In genomic region chr5:7878381-7878873, GRCh38 we compare ENCODE assay signal across 8 cellular contexts. TPM values are rescaled to one million over a fixed set of nuclear protein-coding genes. Genes with fewer than 3 reads are reported as not detected.
DNase-seq lines count a peak whose midpoint lies in the region; ATAC-seq and TF ChIP-seq lines count a peak whose summit lies in the region.

No MANE protein-coding gene starts in this region.

- H3K4me3 Mint-ChIP-seq in Calu3 (ENCODE audit: low read depth, unreplicated experiment), result no peak overlapping the region

- no TSS peak for BruUV-seq in Calu3 (replicated peaks; lab: Mats Ljungman, UMichigan)

- H3K27ac ChIP-seq in cingulate gyrus (ENCODE audit: low read depth, low read length), result peak overlapping the region; percentile 58
- H3K27ac ChIP-seq in testis, result no peak overlapping the region

- peaks cover 31% of the 10 kb centered on the region for H3K36me3 Mint-ChIP-seq in Calu3 (ENCODE audit: insufficient read depth, unreplicated experiment)

- no peak overlapping the region for H3K27ac Mint-ChIP-seq in Calu3 (ENCODE audit: unreplicated experiment)

- intact Hi-C loops in Calu3 (cut with micrococcal nuclease; ENCODE audit: unreplicated experiment), result no loop called here
- intact Hi-C loops in testis (cut with DNase I; ENCODE audit: low total_unique reads), result no loop called here

- H3K9me3 Mint-ChIP-seq in Calu3 (ENCODE audit: low read depth, unreplicated experiment), result no peaks in the 10 kb centered on the region

- H3K27me3 ChIP-seq in testis, result no peaks in the 10 kb centered on the region

- H3K4me1 Mint-ChIP-seq in Calu3 (ENCODE audit: low read depth, unreplicated experiment), result peaks cover 37% of the 10 kb centered on the region

- H3K4me1 ChIP-seq in testis, result no peaks in the 10 kb centered on the region

- CTCF ChIA-PET in Calu3 (lab: Charles Lee), result interaction anchor here (0.5 to 0.7 kb wide), 2 partner anchors 18 to 23 kb away, joined by 3 read pairs; no protein-coding TSS in a partner anchor

- ATAC-seq in GM21367 (IDR thresholded peaks at IDR 0.05; ENCODE audit: unreplicated experiment), result peak; percentile 97
- peak; percentile 98 for ATAC-seq in HG03558 (IDR thresholded peaks at IDR 0.05; ENCODE audit: extremely low read depth, unreplicated experiment)

- TF ChIP-seq CTCF in Calu3 (IDR thresholded peaks at IDR 0.05; ENCODE audit: unreplicated experiment) (no peak), testis (IDR thresholded peaks at IDR 0.05) (no peak)

- H3K4me3 ChIP-seq in testis, result no peak overlapping the region

- H3K36me3 ChIP-seq in testis (ENCODE audit: low read depth, missing control alignments), result no peaks in the 10 kb centered on the region

- H3K9me3 ChIP-seq in testis, result no peaks in the 10 kb centered on the region

- DNase-seq in EL (peak; percentile 30), DMS 273 (lab: John Stamatoyannopoulos, UW; ENCODE audit: unreplicated experiment) (no peak), Calu3 (no peak), testis (no peak)
- no peak for DNase-seq in activated CD4-positive, alpha-beta T cell treated with anti-CD3 and anti-CD28 coated beads for 1 hour

- TF ChIP-seq POLR2A in testis (IDR thresholded peaks at IDR 0.05), result no peak

- no peaks in the 10 kb centered on the region for H3K27me3 Mint-ChIP-seq in Calu3 (ENCODE audit: unreplicated experiment)

RNA-seq across cellular contexts. Expression of gene MTRR, which starts 9.5 kb away (rescaled TPM):
- total RNA-seq in Calu3 (2022) (55.9 and 61.2 TPM in 2 replicates), testis (10 to 100 TPM; 56.3 to 82.6 TPM)
- 71.4 TPM for polyA plus RNA-seq in testis (ENCODE audit: insufficient read depth, low read depth, low replicate concordance)

RNA-seq across cellular contexts. Expression of gene FASTKD3, which starts 9.6 kb away (rescaled TPM):
- total RNA-seq in Calu3 (2022), result 11.0 and 13.5 TPM in 2 replicates
- total RNA-seq in testis, result 10 to 100 TPM; 11.7 TPM
- polyA plus RNA-seq in testis (ENCODE audit: insufficient read depth, low read depth, low replicate concordance), result 8.0 TPM

RNA-seq across cellular contexts. Expression of gene CFAP90, which starts 27.5 kb away (rescaled TPM):
- total RNA-seq in Calu3 (2022) (not detected in 2 replicates), testis (10 to 100 TPM; 12.2 to 33.0 TPM)
- 55.2 TPM for polyA plus RNA-seq in testis (ENCODE audit: insufficient read depth, low read depth, low replicate concordance)

Comparison
In these comparisons a context has a peak if more than half of its experiments do, and no peak if none do; other contexts are left out.
1. RNA of gene CFAP90, which starts 27.5 kb away (total RNA-seq): 12.2 to 33.0 TPM in testis; not detected in Calu3; every median in the first group is over 10 times any median in the second.